2 cellular contexts compared by ENCODE assay signal in the genomic region with DNA sequence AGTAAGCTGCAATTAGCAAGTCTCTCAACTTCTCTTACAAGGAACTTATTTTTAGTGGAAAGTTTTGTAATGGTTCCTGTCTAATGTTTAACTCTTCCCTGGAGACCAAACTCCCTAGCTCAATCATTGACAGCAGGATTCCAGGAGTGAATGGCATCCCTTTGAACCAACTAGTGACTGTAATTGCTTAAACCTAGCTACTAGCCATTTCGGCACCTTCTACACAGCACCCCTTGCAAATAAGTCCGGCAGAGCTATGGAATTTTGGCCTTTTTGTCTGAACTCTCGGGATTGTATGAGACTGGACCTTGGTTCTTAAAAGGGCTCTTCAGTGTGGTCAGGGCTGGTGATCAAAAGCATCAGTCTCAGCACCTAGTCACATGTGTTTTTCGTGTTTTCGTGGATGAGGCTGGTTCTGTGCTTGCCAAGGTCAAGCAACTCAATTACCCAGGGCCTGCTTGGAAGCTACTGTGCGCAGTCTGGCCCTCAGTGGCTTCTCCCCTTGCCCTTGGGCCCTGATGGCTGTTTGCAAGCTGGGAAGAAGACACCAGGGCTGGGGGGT.
TF ChIP-seq lines count a peak whose summit lies in the region.

No MANE protein-coding gene starts in this region.

TF ChIP-seq in SK-N-SH, 30 proteins besides CTCF, POLR2A, EP300 and RAD21 (continued from another document):
- TF ChIP-seq, protein P1, sequence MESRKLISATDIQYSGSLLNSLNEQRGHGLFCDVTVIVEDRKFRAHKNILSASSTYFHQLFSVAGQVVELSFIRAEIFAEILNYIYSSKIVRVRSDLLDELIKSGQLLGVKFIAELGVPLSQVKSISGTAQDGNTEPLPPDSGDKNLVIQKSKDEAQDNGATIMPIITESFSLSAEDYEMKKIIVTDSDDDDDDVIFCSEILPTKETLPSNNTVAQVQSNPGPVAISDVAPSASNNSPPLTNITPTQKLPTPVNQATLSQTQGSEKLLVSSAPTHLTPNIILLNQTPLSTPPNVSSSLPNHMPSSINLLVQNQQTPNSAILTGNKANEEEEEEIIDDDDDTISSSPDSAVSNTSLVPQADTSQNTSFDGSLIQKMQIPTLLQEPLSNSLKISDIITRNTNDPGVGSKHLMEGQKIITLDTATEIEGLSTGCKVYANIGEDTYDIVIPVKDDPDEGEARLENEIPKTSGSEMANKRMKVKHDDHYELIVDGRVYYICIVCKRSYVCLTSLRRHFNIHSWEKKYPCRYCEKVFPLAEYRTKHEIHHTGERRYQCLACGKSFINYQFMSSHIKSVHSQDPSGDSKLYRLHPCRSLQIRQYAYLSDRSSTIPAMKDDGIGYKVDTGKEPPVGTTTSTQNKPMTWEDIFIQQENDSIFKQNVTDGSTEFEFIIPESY (IDR thresholded peaks at IDR 0.05; ENCODE audit: borderline replicate concordance, low read depth): no peak
- TF ChIP-seq FOXJ3 (CRISPR knock-in tag; IDR thresholded peaks at IDR 0.05): no peak
- TF ChIP-seq SIN3A (IDR thresholded peaks at IDR 0.05; ENCODE audit: borderline replicate concordance, low read depth, low read length): no peak
- no peak for TF ChIP-seq TAF1 (IDR thresholded peaks at IDR 0.05; ENCODE audit: borderline replicate concordance, low read depth, low read length)
- TF ChIP-seq TCF12 (IDR thresholded peaks at IDR 0.05): no peak
- TF ChIP-seq NFIC (IDR thresholded peaks at IDR 0.05; ENCODE audit: borderline replicate concordance): no peak
- TF ChIP-seq JUND (IDR thresholded peaks at IDR 0.05): no peak
- no peak for TF ChIP-seq PBX3 (IDR thresholded peaks at IDR 0.05)
- no peak for TF ChIP-seq MXI1 (IDR thresholded peaks at IDR 0.05; ENCODE audit: low read depth, low read length)
- no peak for TF ChIP-seq EZH2phosphoT487 (IDR thresholded peaks at IDR 0.05; ENCODE audit: borderline replicate concordance, low read depth)
- no peak for TF ChIP-seq FOXM1 (IDR thresholded peaks at IDR 0.05; ENCODE audit: low read depth)
- TF ChIP-seq USF2 (IDR thresholded peaks at IDR 0.05; ENCODE audit: borderline replicate concordance, low read depth, low read length): no peak
- TF ChIP-seq MEF2A (IDR thresholded peaks at IDR 0.05; ENCODE audit: borderline replicate concordance, low read depth): no peak
- no peak for TF ChIP-seq FOSL2 (IDR thresholded peaks at IDR 0.05; ENCODE audit: borderline replicate concordance, low read depth)
- TF ChIP-seq MAX (IDR thresholded peaks at IDR 0.05; ENCODE audit: low read depth): no peak

TF ChIP-seq in SK-N-SH treated with all-trans-retinoic acid at 6 μM for 48 hours, 23 proteins besides CTCF, POLR2A, EP300 and RAD21 (continued from another document):
- no peak for TF ChIP-seq TSHZ2 (CRISPR knock-in tag; IDR thresholded peaks at IDR 0.05)
- TF ChIP-seq ZFP3 (CRISPR knock-in tag; IDR thresholded peaks at IDR 0.05): no peak
- TF ChIP-seq ZNF565 (CRISPR knock-in tag; conservative IDR thresholded peaks at IDR 0.05; ENCODE audit: low read depth): no peak
- no peak for TF ChIP-seq TOX (CRISPR knock-in tag; IDR thresholded peaks at IDR 0.05; ENCODE audit: borderline replicate concordance)
- no peak for TF ChIP-seq ARNTL (CRISPR knock-in tag; IDR thresholded peaks at IDR 0.05; ENCODE audit: borderline replicate concordance, low read depth)
- TF ChIP-seq PATZ1 (CRISPR knock-in tag; IDR thresholded peaks at IDR 0.05; ENCODE audit: borderline replicate concordance): no peak
TF ChIP-seq in SK-N-SH treated with all-trans-retinoic acid at 6 μM for 48 hours: peak in this region for 0.
